8 cellular contexts compared by ENCODE assay signal in the genomic region with DNA sequence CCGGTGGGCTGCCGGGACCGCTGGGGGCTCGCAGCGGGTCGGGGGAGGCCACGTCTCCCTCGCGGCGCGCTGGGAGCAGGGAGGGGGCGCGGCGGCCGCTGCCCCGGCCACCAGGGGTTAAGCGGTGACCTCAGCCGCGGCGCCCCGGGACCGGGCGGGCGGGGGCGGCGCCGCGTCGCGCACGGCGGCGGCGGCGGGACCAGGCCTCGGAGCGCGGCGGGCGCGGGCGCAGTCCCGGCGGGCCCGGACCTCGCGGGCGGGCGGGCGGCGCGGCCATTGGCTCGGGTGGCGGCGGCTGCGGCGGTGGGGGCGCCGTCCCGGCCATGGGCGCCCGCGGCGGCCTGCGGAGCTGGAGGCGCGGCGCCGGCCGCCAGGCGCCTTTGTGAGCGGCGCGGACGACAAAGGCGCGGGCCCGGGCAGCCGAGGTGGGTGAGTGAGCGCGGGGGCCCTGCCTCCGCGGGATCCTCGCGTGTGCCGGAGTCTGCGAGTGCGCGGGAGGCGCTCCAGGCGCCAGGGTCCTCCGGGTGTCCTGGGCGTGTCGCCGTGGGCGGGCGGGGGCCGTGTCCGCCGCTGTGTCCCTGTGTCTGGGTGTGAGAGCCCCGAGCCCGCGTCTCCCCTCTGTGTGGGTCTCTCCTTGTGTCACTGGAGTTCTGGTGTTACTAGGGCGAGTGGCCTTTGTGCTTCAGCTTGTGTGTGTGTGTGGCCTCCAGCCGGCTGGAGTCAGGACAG. TPM values are rescaled to one million over a fixed set of nuclear protein-coding genes. Genes with fewer than 3 reads are reported as not detected.
DNase-seq lines count a peak whose midpoint lies in the region; ATAC-seq, FAIRE-seq and TF ChIP-seq lines count a peak whose summit lies in the region.

Gene ARHGEF10L, plus strand, starts transcription at position 173 of the 729 bp plus-strand sequence. CDS start 40,898 bp downstream, outside the sequence.

- POLR2A ChIA-PET in activated CD4-positive, alpha-beta memory T cell treated with anti-CD3 and anti-CD28 coated beads for 36 hours (lab: Charles Lee), result no interaction called here

- FAIRE-seq in frontal cortex (lab: Jason Lieb, UNC), result no peak

- DNase-seq in GM12865 (ENCODE audit: low read depth) (no peak), SK-N-MC (ENCODE audit: low read depth, low spot score) (no peak), frontal cortex (ENCODE audit: low spot score in 2 of 2) (peak; percentile 71 to 74), neuronal stem cell (ENCODE audit: low spot score) (peak; percentile 39), NCI-H2107 treated with DMSO at 0.1 percent for 48 hours (lab: John Stamatoyannopoulos, UW; ENCODE audit: unreplicated experiment) (no peak)
- DNase-seq in activated CD4-positive, alpha-beta memory T cell treated with anti-CD3 and anti-CD28 coated beads for 36 hours, result no peak

- H3K9me3 Mint-ChIP-seq in activated CD4-positive, alpha-beta memory T cell treated with anti-CD3 and anti-CD28 coated beads for 36 hours, result no peaks in the 10 kb centered on the region

- H3K36me3 Mint-ChIP-seq in activated CD4-positive, alpha-beta memory T cell treated with anti-CD3 and anti-CD28 coated beads for 36 hours, result no peaks in the 10 kb centered on the region

- peak within 1 kb of the TSS; percentile 100 for H2BK15ac ChIP-seq in neuronal stem cell (ENCODE audit: low read length)

- H3K9ac ChIP-seq in SK-N-MC (ENCODE audit: insufficient read length), result peak within 1 kb of the TSS; percentile 93
- H3K9ac ChIP-seq in neuronal stem cell (ENCODE audit: low read depth, low read length, poor library complexity), result peak within 1 kb of the TSS; percentile 97

- peaks cover 6% of the 10 kb centered on the region for H3K79me1 ChIP-seq in neuronal stem cell (ENCODE audit: low read depth, low read length)

- H3K23ac ChIP-seq in neuronal stem cell (ENCODE audit: low read depth, low read length, poor library complexity), result peak within 1 kb of the TSS; percentile 96

- H3K9me3 ChIP-seq in SK-N-MC (ENCODE audit: low read depth, low read length) (no peaks in the 10 kb centered on the region), neuronal stem cell (replicated peaks in 1 of 2; ENCODE audit: control insufficient read depth in 2 of 2, insufficient read depth in 1 of 2, low read depth in 1 of 2, low read length in 2 of 2) (no peaks in the 10 kb centered on the region)

- H2BK120ac ChIP-seq in neuronal stem cell (ENCODE audit: low read depth, low read length), result no peak within 1 kb of the TSS

- H3K27me3 ChIP-seq in neuronal stem cell (ENCODE audit: control insufficient read depth in 3 of 3, insufficient read depth in 3 of 3, low read depth in 1 of 3, low read length in 3 of 3), result no peaks in the 10 kb centered on the region

- H3K4me1 Mint-ChIP-seq in activated CD4-positive, alpha-beta memory T cell treated with anti-CD3 and anti-CD28 coated beads for 36 hours (ENCODE audit: low read depth), result peaks cover 8% of the 10 kb centered on the region

- peak within 1 kb of the TSS; percentile 86 for H3K4ac ChIP-seq in neuronal stem cell (ENCODE audit: low read length)

- peaks cover 14 to 19% of the 10 kb centered on the region in 2 donors for H3K4me1 ChIP-seq in neuronal stem cell (ENCODE audit: control insufficient read depth in 2 of 2, insufficient read depth in 1 of 2, low read depth in 1 of 2, low read length in 2 of 2)

- CTCF ChIA-PET in activated CD4-positive, alpha-beta memory T cell treated with anti-CD3 and anti-CD28 coated beads for 36 hours (lab: Charles Lee), result no interaction called here

- peak within 1 kb of the TSS; percentile 92 for H2AFZ ChIP-seq in neuronal stem cell (ENCODE audit: low read length)

- H3K14ac ChIP-seq in neuronal stem cell (ENCODE audit: low read length), result peak within 1 kb of the TSS; percentile 99

- H3K18ac ChIP-seq in neuronal stem cell (ENCODE audit: low read length), result peak within 1 kb of the TSS; percentile 99

- peak within 1 kb of the TSS; percentile 99 for H2BK12ac ChIP-seq in neuronal stem cell (ENCODE audit: low read length)

- H4K91ac ChIP-seq in neuronal stem cell (ENCODE audit: low read depth, low read length, poor library complexity), result peak within 1 kb of the TSS; percentile 67

- H3K27me3 Mint-ChIP-seq in activated CD4-positive, alpha-beta memory T cell treated with anti-CD3 and anti-CD28 coated beads for 36 hours, result peaks cover 36% of the 10 kb centered on the region

- H3K4me2 ChIP-seq in neuronal stem cell (ENCODE audit: insufficient read depth, low read length, poor library complexity, severe bottlenecking), result peak within 1 kb of the TSS; percentile 98

- intact Hi-C loops in activated CD4-positive, alpha-beta memory T cell treated with anti-CD3 and anti-CD28 coated beads for 36 hours (cut with micrococcal nuclease), result no loop called here

- no CpG with 5 or more reads among the region's 105 CpGs for WGBS in neuronal stem cell (ENCODE audit: extremely low coverage in 2 of 2, insufficient read length in 2 of 2, insufficient replicate concordance in 1 of 2), 2 donors

- H3K4me3 ChIP-seq in GM12865 (ENCODE audit: low read depth, low read length) (peak within 1 kb of the TSS; percentile 25), SK-N-MC (peak within 1 kb of the TSS; percentile 91), neuronal stem cell (ENCODE audit: low read length in 2 of 2) (peak within 1 kb of the TSS; percentile 65 to 98)

- H2BK5ac ChIP-seq in neuronal stem cell (ENCODE audit: low read length), result peak within 1 kb of the TSS; percentile 92

- no peak for TF ChIP-seq CTCF in GM12865 (IDR thresholded peaks at IDR 0.05; ENCODE audit: insufficient read depth, low read depth, low read length, missing control alignments)

- H3K27ac ChIP-seq in SK-N-MC (0 out of 2 replicates have a peak within 1 kb of the TSS, but pooled peaks have one; percentile 2), neuronal stem cell (replicated peaks; ENCODE audit: low read length) (peak within 1 kb of the TSS; percentile 64)

- H3K36me3 ChIP-seq in SK-N-MC (ENCODE audit: insufficient read depth, low read length) (no peaks in the 10 kb centered on the region), neuronal stem cell (replicated peaks in 1 of 2; ENCODE audit: control insufficient read depth in 2 of 2, insufficient read depth in 2 of 2, low read length in 2 of 2) (peaks cover 0 to 4% of the 10 kb centered on the region in 2 donors)

- no peak for ATAC-seq in HG02840 (IDR thresholded peaks at IDR 0.05; ENCODE audit: low FRiP score, unreplicated experiment)
- ATAC-seq in GM21423 (IDR thresholded peaks at IDR 0.05; ENCODE audit: unreplicated experiment), result no peak

- no peak within 1 kb of the TSS for H3K4me3 Mint-ChIP-seq in activated CD4-positive, alpha-beta memory T cell treated with anti-CD3 and anti-CD28 coated beads for 36 hours

- H3K27ac Mint-ChIP-seq in activated CD4-positive, alpha-beta memory T cell treated with anti-CD3 and anti-CD28 coated beads for 36 hours, result no peak within 1 kb of the TSS

- peak within 1 kb of the TSS; percentile 99 for H2AK5ac ChIP-seq in neuronal stem cell (ENCODE audit: low read depth, low read length)

- no peak within 1 kb of the TSS for H4K8ac ChIP-seq in neuronal stem cell (ENCODE audit: low read depth, low read length)

RNA-seq across cellular contexts. Expression of gene ARHGEF10L, which starts in this region (rescaled TPM):
- 25.7 TPM for total RNA-seq in frontal cortex
- polyA plus RNA-seq in neuronal stem cell (2013, experiment 1 of 2), result 14.6 TPM
- 14.8 TPM for polyA plus RNA-seq in neuronal stem cell (2013, experiment 2 of 2)
- total RNA-seq in activated CD4-positive, alpha-beta memory T cell treated with anti-CD3 and anti-CD28 coated beads for 36 hours, result not detected

Comparison
In these comparisons a context has a peak if more than half of its experiments do, and no peak if none do; other contexts are left out.
1. RNA of gene ARHGEF10L (total RNA-seq): 25.7 TPM in frontal cortex (single experiment); not detected in activated CD4-positive, alpha-beta memory T cell treated with anti-CD3 and anti-CD28 coated beads for 36 hours; every median in the first group is over 10 times any median in the second.
2. DNase-seq: peak in frontal cortex (2 of 2) and neuronal stem cell (single experiment); none in GM12865 (single experiment), SK-N-MC (single experiment), NCI-H2107 treated with DMSO at 0.1 percent for 48 hours (single experiment) and activated CD4-positive, alpha-beta memory T cell treated with anti-CD3 and anti-CD28 coated beads for 36 hours (single experiment).
3. H3K4me3 ChIP-seq: peak in every context shown above with its lines; median percentile 91 in SK-N-MC; 82 in neuronal stem cell; 25 in GM12865.